26 cellular contexts compared by ENCODE assay signal in genomic region chr12:22576473-22576872, GRCh38.
"Had no signal": no experiment of that assay in that cellular context is flagged by ENCODE, and none has a peak within 500 bp of the region (broad histone marks: within the 10 kb centered on the region; RNA-seq: fewer than 3 reads in every experiment).

No MANE protein-coding gene starts in this region.

- DNase-seq: dermis blood vessel endothelial cell; effector memory CD4-positive, alpha-beta T cell; esophagus squamous epithelium; foreskin melanocyte; glutamatergic neuron; heart right ventricle; hippocampal formation; immature natural killer cell; islet precursor cell; kidney glomerular epithelial cell; left ventricle myocardium superior; lower lobe of right lung; natural killer cell; occipital lobe; ovary; posterior cingulate gyrus; psoas muscle; right cardiac atrium; stimulated activated CD4-positive, alpha-beta T cell treated with anti-CD3 and anti-CD28 coated beads, Interleukin-15, amount 100 ng/mL, for 24 hours; stimulated activated CD4-positive, alpha-beta T cell treated with anti-CD3 and anti-CD28 coated beads, Interleukin-2, amount 100 ng/mL, for 48 hours; stimulated activated naive B cell treated with anti-CD40 and anti-IgM and Interleukin-4, amounts not matched to agents 10 μg/mL and 1 μg/mL and 100 μg/mL, for 72 hours; trophoblast cell had no signal

- H3K36me3 ChIP-seq: esophagus squamous epithelium, heart right ventricle, lower lobe of right lung, ovary, suprapubic skin, vagina had no signal

- H3K4me1 ChIP-seq: heart right ventricle, lower lobe of right lung, psoas muscle, suprapubic skin, vagina had no signal

- H3K9me3 ChIP-seq: esophagus squamous epithelium, lower lobe of right lung, ovary, psoas muscle, suprapubic skin, vagina had no signal

- H3K27ac ChIP-seq: esophagus squamous epithelium, heart right ventricle, lower lobe of right lung, ovary, psoas muscle, skin epidermis, suprapubic skin, vagina had no signal

- H3K27me3 ChIP-seq: esophagus squamous epithelium, heart right ventricle, ovary, suprapubic skin, vagina had no signal

- H3K4me3 ChIP-seq: esophagus squamous epithelium, heart right ventricle, lower lobe of right lung, ovary, psoas muscle, skin epidermis, suprapubic skin, vagina had no signal

- FAIRE-seq: endothelial cell of umbilical vein had no signal
